In genomic region chr6:131083687-131084086, GRCh38 we compare ENCODE assay signal across 25 cellular contexts. TPM values are rescaled to one million over a fixed set of nuclear protein-coding genes. Genes with fewer than 3 reads are reported as not detected.
DNase-seq lines count a peak whose midpoint lies in the region; ATAC-seq, FAIRE-seq and TF ChIP-seq lines count a peak whose summit lies in the region.
"Had no signal": no experiment of that assay in that cellular context is flagged by ENCODE, and none has a peak within 500 bp of the region (broad histone marks: within the 10 kb centered on the region; RNA-seq: fewer than 3 reads in every experiment).

No MANE protein-coding gene starts in this region.

- no peak overlapping the region for H3K4me3 Mint-ChIP-seq in astrocyte (ENCODE audit: unreplicated experiment)
- H3K4me3 Mint-ChIP-seq: CD8-positive, alpha-beta memory T cell had no signal

- H3K27me3 ChIP-seq in astrocyte (ENCODE audit: insufficient read depth, low read length) (no peaks in the 10 kb centered on the region), neuron (ENCODE audit: insufficient read depth, low read length) (no peaks in the 10 kb centered on the region)

- no peak overlapping the region for H3K27ac Mint-ChIP-seq in astrocyte (ENCODE audit: unreplicated experiment)
- H3K27ac Mint-ChIP-seq: CD8-positive, alpha-beta memory T cell had no signal

- H3K36me3 Mint-ChIP-seq in astrocyte (ENCODE audit: low read depth, unreplicated experiment), result no peaks in the 10 kb centered on the region

- TF ChIP-seq CTCF in HEK293 (tag by site-specific recombination; IDR thresholded peaks at IDR 0.05), result no peak
- no peak for TF ChIP-seq CTCF in astrocyte (IDR thresholded peaks at IDR 0.05; ENCODE audit: insufficient read depth, low read depth, low read length)

- H3K9ac ChIP-seq in astrocyte (ENCODE audit: low read length), result no peak overlapping the region

- H3K4me1 ChIP-seq in HEK293 (ENCODE audit: control insufficient read depth, insufficient read depth, low read length), result peaks cover 3% of the 10 kb centered on the region; the same call in 1 of the 2 replicates
- peaks cover 3% of the 10 kb centered on the region for H3K4me1 ChIP-seq in astrocyte (ENCODE audit: insufficient read depth, low read length)
- peaks cover 4% of the 10 kb centered on the region for H3K4me1 ChIP-seq in neuron (ENCODE audit: insufficient read depth, low read length)

- no peaks in the 10 kb centered on the region for H3K9me3 ChIP-seq in HEK293 (ENCODE audit: control insufficient read depth, insufficient read depth, low read depth, low read length)
- no peaks in the 10 kb centered on the region for H3K9me3 ChIP-seq in astrocyte (ENCODE audit: insufficient read depth, low read depth, low read length)
- H3K9me3 ChIP-seq in neuron (ENCODE audit: low read length), result peaks cover 2% of the 10 kb centered on the region

- H4K20me1 ChIP-seq in astrocyte (ENCODE audit: insufficient read depth, low read length), result no peaks in the 10 kb centered on the region

- H3K4me3 ChIP-seq in HEK293 (ENCODE audit: low read depth, low read length) (no peak overlapping the region), astrocyte (ENCODE audit: insufficient read depth, low read depth, low read length) (no peak overlapping the region), neuron (ENCODE audit: low read length) (no peak overlapping the region)

- no peak for FAIRE-seq in astrocyte (lab: Jason Lieb, UNC)
- FAIRE-seq: A204.1, H54, HepG2 had no signal

- peaks cover 13% of the 10 kb centered on the region for H3K9me3 Mint-ChIP-seq in astrocyte (ENCODE audit: unreplicated experiment)

- no peak overlapping the region for H3K27ac ChIP-seq in HEK293 (ENCODE audit: extremely low read depth, low read depth, low read length)
- H3K27ac ChIP-seq in astrocyte (ENCODE audit: low read depth, low read length), result no peak overlapping the region
- H3K27ac ChIP-seq: C4-2B, HL-60 had no signal

- DNase-seq in astrocyte (ENCODE audit: low read depth) (peak; percentile 53), iris pigment epithelial cell (ENCODE audit: low read depth) (peak; percentile 65), RKO (ENCODE audit: low spot score) (no peak)
- DNase-seq in stimulated activated CD4-positive, alpha-beta T cell treated with anti-CD3 and anti-CD28 coated beads, Interleukin-4, amount 100 ng/mL, for 4 hours, result no peak
- DNase-seq: Calu3; CD8-positive, alpha-beta memory T cell; EL; GF-D8; KBM-7; NCI-H1105; NCI-H2029 treated with DMSO at 0.1 percent for 48 hours; NCI-H345; NCI-H524; NCI-H774; NK-92 treated with Interleukin-12 subunit alpha and Interleukin-12 subunit beta, amount 100 ng/mL, for 24 hours had no signal

- ATAC-seq in GM18873 (IDR thresholded peaks at IDR 0.05; ENCODE audit: low FRiP score, unreplicated experiment) (no peak), GM18858 (IDR thresholded peaks at IDR 0.05; ENCODE audit: unreplicated experiment) (no peak)
- ATAC-seq: HepG2, Panc1 had no signal

- no peaks in the 10 kb centered on the region for H3K36me3 ChIP-seq in HEK293 (ENCODE audit: control insufficient read depth in 2 of 2, insufficient read depth in 1 of 2, low read length in 2 of 2)
- no peaks in the 10 kb centered on the region for H3K36me3 ChIP-seq in astrocyte (ENCODE audit: insufficient read depth, low read length)
- no peaks in the 10 kb centered on the region for H3K36me3 ChIP-seq in neuron (ENCODE audit: insufficient read depth, low read length)

- H3K79me2 ChIP-seq in astrocyte (ENCODE audit: insufficient read depth, low read length), result no peaks in the 10 kb centered on the region

- H3K4me1 Mint-ChIP-seq in astrocyte (ENCODE audit: low read depth, unreplicated experiment), result no peaks in the 10 kb centered on the region
- H3K4me1 Mint-ChIP-seq: CD8-positive, alpha-beta memory T cell had no signal

- no peak overlapping the region for H3K4me2 ChIP-seq in astrocyte (ENCODE audit: low read length)

- CTCF ChIA-PET in HEK293 (lab: Yijun Ruan, JAX), result interaction anchor here (0.7 to 2.0 kb wide), 2 partner anchors 11 to 39 kb away, joined by 3 to 6 read pairs; no protein-coding TSS in a partner anchor

- POLR2A ChIA-PET in HEK293 (lab: Yijun Ruan, JAX), result no interaction called here

- H2AFZ ChIP-seq in astrocyte (ENCODE audit: low read depth, low read length) (no peak overlapping the region), neuron (ENCODE audit: low read depth, low read length) (peak overlapping the region; percentile 57)

- H3K27me3 Mint-ChIP-seq in astrocyte (ENCODE audit: low read depth, unreplicated experiment), result no peaks in the 10 kb centered on the region

TF ChIP-seq in HEK293, 187 proteins besides CTCF, POLR2A, EP300 and RAD21:
- peak; percentile 86 for TF ChIP-seq PRDM6 (tag by site-specific recombination; IDR thresholded peaks at IDR 0.05)
- peak; percentile 52; the same call in 1 of the 2 replicates for TF ChIP-seq HIC1 (tag by site-specific recombination; IDR thresholded peaks at IDR 0.05)
- 0 out of 2 replicates have a peak, but pooled peaks have one; percentile 19 for TF ChIP-seq ZNF366 (tag by site-specific recombination; conservative IDR thresholded peaks at IDR 0.05)
- no peak for TF ChIP-seq PBX3 (CRISPR knock-in tag; IDR thresholded peaks at IDR 0.05)
- peak; percentile 51 for TF ChIP-seq FEZF1 (tag by site-specific recombination; IDR thresholded peaks at IDR 0.05)

RNA-seq across cellular contexts. Expression of gene EPB41L2, which starts 20.6 kb away (rescaled TPM):
- total RNA-seq in astrocyte, result 120 and 136 TPM in 2 replicates

RNA-seq across cellular contexts. Expression of gene AKAP7, which starts 51.6 kb away (rescaled TPM):
- total RNA-seq in astrocyte, result 4.6 and 4.9 TPM in 2 replicates

Comparison
In these comparisons a context has a peak if more than half of its experiments do, and no peak if none do; other contexts are left out.
1. DNase-seq: peak in astrocyte (single experiment) and iris pigment epithelial cell (single experiment); none in RKO (single experiment) and stimulated activated CD4-positive, alpha-beta T cell treated with anti-CD3 and anti-CD28 coated beads, Interleukin-4, amount 100 ng/mL, for 4 hours (0 of 2).